In genomic region chr7:55309040-55309991, GRCh38 we compare ENCODE assay signal across 8 cellular contexts. TPM values are rescaled to one million over a fixed set of nuclear protein-coding genes. Genes with fewer than 3 reads are reported as not detected.
DNase-seq lines count a peak whose midpoint lies in the region; ATAC-seq and TF ChIP-seq lines count a peak whose summit lies in the region.
"Had no signal": no experiment of that assay in that cellular context is flagged by ENCODE, and none has a peak within 500 bp of the region (broad histone marks: within the 10 kb centered on the region; RNA-seq: fewer than 3 reads in every experiment).

No MANE protein-coding gene starts in this region.

- ATAC-seq in GM19372 (IDR thresholded peaks at IDR 0.05; ENCODE audit: low read depth, unreplicated experiment) (peak; percentile 76), HG03108 (IDR thresholded peaks at IDR 0.05; ENCODE audit: unreplicated experiment) (peak; percentile 86)
- ATAC-seq in activated CD8-positive, alpha-beta T cell treated with anti-CD3 and anti-CD28 coated beads for 36 hours, result peak; percentile 88
- ATAC-seq: Panc1 had no signal

- no peak for TF ChIP-seq CTCF in activated CD8-positive, alpha-beta T cell treated with anti-CD3 and anti-CD28 coated beads for 36 hours (IDR thresholded peaks at IDR 0.05)
- TF ChIP-seq CTCF in osteoblast (IDR thresholded peaks at IDR 0.05; ENCODE audit: extremely low read depth, low read depth, low read length) (no peak), glutamatergic neuron (IDR thresholded peaks at IDR 0.05; ENCODE audit: partially characterized antibody, unreplicated experiment) (no peak), WERI-Rb-1 (IDR thresholded peaks at IDR 0.05; ENCODE audit: low read depth, low read length) (no peak)

- POLR2A ChIA-PET in activated CD8-positive, alpha-beta T cell treated with anti-CD3 and anti-CD28 coated beads for 36 hours (lab: Charles Lee), result interaction anchor here (0.8 to 2.2 kb wide), 8 partner anchors 12 to 550 kb away, joined by 3 to 13 read pairs (median 4); partner anchors contain the start of gene SEC61G

- no peak overlapping the region for H3K4me2 ChIP-seq in osteoblast (ENCODE audit: insufficient read depth, low read length)

- no peaks in the 10 kb centered on the region for H3K36me3 Mint-ChIP-seq in activated CD8-positive, alpha-beta T cell treated with anti-CD3 and anti-CD28 coated beads for 36 hours (ENCODE audit: low read depth)
- H3K36me3 Mint-ChIP-seq in glutamatergic neuron (ENCODE audit: unreplicated experiment), result peaks cover 18% of the 10 kb centered on the region

- H3K9me3 ChIP-seq in osteoblast (ENCODE audit: low read depth, low read length) (no peaks in the 10 kb centered on the region), WERI-Rb-1 (ENCODE audit: severe bottlenecking) (no peaks in the 10 kb centered on the region)

- peak; percentile 94 for DNase-seq in activated CD8-positive, alpha-beta T cell treated with anti-CD3 and anti-CD28 coated beads for 36 hours
- peak; percentile 76 for DNase-seq in osteoblast (ENCODE audit: insufficient read length, low spot score, missing footprints)
- no peak for DNase-seq in NCI-H1048 (lab: John Stamatoyannopoulos, UW)
- no peak for DNase-seq in glutamatergic neuron
- DNase-seq in WERI-Rb-1, result no peak

- CTCF ChIA-PET in activated CD8-positive, alpha-beta T cell treated with anti-CD3 and anti-CD28 coated beads for 36 hours (lab: Charles Lee), result interaction anchor here (0.7 to 3.7 kb wide), 9 partner anchors 54 to 225 kb away, joined by 3 to 17 read pairs (median 4); partner anchors contain the start of gene LANCL2

- peaks cover 36% of the 10 kb centered on the region for H3K4me1 ChIP-seq in osteoblast (ENCODE audit: insufficient read depth, low read length)

- H3K27me3 ChIP-seq in osteoblast (ENCODE audit: insufficient read depth, low read length), result no peaks in the 10 kb centered on the region
- no peaks in the 10 kb centered on the region for H3K27me3 ChIP-seq in WERI-Rb-1 (ENCODE audit: insufficient read depth, low read depth, severe bottlenecking)

- no peak overlapping the region for H2AFZ ChIP-seq in osteoblast (ENCODE audit: low read length)

- H3K4me3 Mint-ChIP-seq in activated CD8-positive, alpha-beta T cell treated with anti-CD3 and anti-CD28 coated beads for 36 hours, result peak overlapping the region; percentile 12
- no peak overlapping the region for H3K4me3 Mint-ChIP-seq in glutamatergic neuron (ENCODE audit: unreplicated experiment)

- intact Hi-C loops in activated CD8-positive, alpha-beta T cell treated with anti-CD3 and anti-CD28 coated beads for 36 hours (cut with micrococcal nuclease), result loop anchor here (5.0 kb wide), 2 partner anchors 38 to 58 kb away; partner anchors contain the start of gene LANCL2

- H3K27ac ChIP-seq in osteoblast (ENCODE audit: low read depth, low read length) (peak overlapping the region; percentile 58), WERI-Rb-1 (no peak overlapping the region)

- H3K36me3 ChIP-seq in osteoblast (ENCODE audit: insufficient read depth, low read length), result no peaks in the 10 kb centered on the region
- H3K36me3 ChIP-seq in WERI-Rb-1, result no peaks in the 10 kb centered on the region

- H3K79me2 ChIP-seq in osteoblast (ENCODE audit: insufficient read depth, low read length), result no peaks in the 10 kb centered on the region

- peaks cover 11% of the 10 kb centered on the region for H3K27me3 Mint-ChIP-seq in activated CD8-positive, alpha-beta T cell treated with anti-CD3 and anti-CD28 coated beads for 36 hours
- H3K27me3 Mint-ChIP-seq in glutamatergic neuron (ENCODE audit: unreplicated experiment), result peaks cover 4% of the 10 kb centered on the region

- H3K4me3 ChIP-seq in osteoblast (ENCODE audit: insufficient read depth, low read length) (no peak overlapping the region), WERI-Rb-1 (ENCODE audit: low read depth, low read length) (no peak overlapping the region)

- H3K4me1 Mint-ChIP-seq in activated CD8-positive, alpha-beta T cell treated with anti-CD3 and anti-CD28 coated beads for 36 hours (ENCODE audit: low read depth), result peaks cover 28% of the 10 kb centered on the region
- no peaks in the 10 kb centered on the region for H3K4me1 Mint-ChIP-seq in glutamatergic neuron (ENCODE audit: low read depth, unreplicated experiment)

- no peaks in the 10 kb centered on the region for H3K9me3 Mint-ChIP-seq in activated CD8-positive, alpha-beta T cell treated with anti-CD3 and anti-CD28 coated beads for 36 hours
- H3K9me3 Mint-ChIP-seq in glutamatergic neuron (ENCODE audit: unreplicated experiment), result peaks cover 18% of the 10 kb centered on the region

- H4K20me1 ChIP-seq in osteoblast (ENCODE audit: insufficient read depth, low read length), result no peaks in the 10 kb centered on the region

- H3K27ac Mint-ChIP-seq in activated CD8-positive, alpha-beta T cell treated with anti-CD3 and anti-CD28 coated beads for 36 hours, result peak overlapping the region; percentile 86
- H3K27ac Mint-ChIP-seq in glutamatergic neuron (ENCODE audit: unreplicated experiment), result no peak overlapping the region

RNA-seq across cellular contexts. Expression of gene LANCL2, which starts 55.8 kb away (rescaled TPM):
- 10 to 100 TPM; 10.7 to 10.8 TPM for total RNA-seq in activated CD8-positive, alpha-beta T cell treated with anti-CD3 and anti-CD28 coated beads for 36 hours
- 17.4 and 19.2 TPM in 2 replicates for total RNA-seq in osteoblast
- 24.1 TPM for total RNA-seq in glutamatergic neuron (ENCODE audit: unreplicated experiment)

Comparison
In these comparisons a context has a peak if more than half of its experiments do, and no peak if none do; other contexts are left out.
1. DNase-seq: peak in activated CD8-positive, alpha-beta T cell treated with anti-CD3 and anti-CD28 coated beads for 36 hours (single experiment) and osteoblast (single experiment); none in NCI-H1048 (single experiment), glutamatergic neuron (single experiment) and WERI-Rb-1 (single experiment).
2. Peak in every context shown above with its lines, with median percentiles within 50 percentile points of each other: ATAC-seq.